ENCODE assay signal across 25 cellular contexts in genomic region chr16:49586466-49586865, GRCh38.
DNase-seq lines count a peak whose midpoint lies in the region; ATAC-seq and TF ChIP-seq lines count a peak whose summit lies in the region.
"Had no signal": no experiment of that assay in that cellular context is flagged by ENCODE, and none has a peak within 500 bp of the region (broad histone marks: within the 10 kb centered on the region; RNA-seq: fewer than 3 reads in every experiment).

No MANE protein-coding gene starts in this region.

- no peaks in the 10 kb centered on the region for H3K79me2 ChIP-seq in trophoblast cell (ENCODE audit: control insufficient read depth, insufficient read depth, low read length, poor library complexity)

- no peak overlapping the region for H3K23ac ChIP-seq in trophoblast cell (ENCODE audit: low read length)

- TF ChIP-seq CTCF in brain microvascular endothelial cell (IDR thresholded peaks at IDR 0.05; ENCODE audit: low read depth, low read length, missing control alignments), result no peak
- no peak for TF ChIP-seq CTCF in GM13977 (IDR thresholded peaks at IDR 0.05; ENCODE audit: extremely low read depth, insufficient read depth, missing control alignments)

- no peak overlapping the region for H2BK120ac ChIP-seq in trophoblast cell (ENCODE audit: insufficient read depth, low read length, poor library complexity)

- H3K27ac ChIP-seq in trophoblast cell (ENCODE audit: low read depth, low read length), result no peak overlapping the region
- no peak overlapping the region for H3K27ac ChIP-seq in brain microvascular endothelial cell
- H3K27ac ChIP-seq: A549, dorsolateral prefrontal cortex had no signal

- no peak overlapping the region for H3K4ac ChIP-seq in trophoblast cell (ENCODE audit: low read depth, low read length)

- H3K27me3 ChIP-seq in trophoblast cell (ENCODE audit: insufficient read depth, low read length) (no peaks in the 10 kb centered on the region), brain microvascular endothelial cell (replicated peaks) (no peaks in the 10 kb centered on the region)
- H3K27me3 ChIP-seq: MG63 had no signal

- no peak overlapping the region for H4K8ac ChIP-seq in trophoblast cell (ENCODE audit: low read depth, low read length)

- no peak overlapping the region for H4K91ac ChIP-seq in trophoblast cell (ENCODE audit: low read depth, low read length)

- no peak for ATAC-seq in HG02571 (IDR thresholded peaks at IDR 0.05; ENCODE audit: unreplicated experiment)
- ATAC-seq: A549; activated T-helper 17 cell treated with anti-CD3 and anti-CD28 coated beads, Interleukin-2, amount 50 U/mL, for 72 hours; K562; left cardiac atrium; naive thymus-derived CD8-positive, alpha-beta T cell had no signal

- H3K4me1 ChIP-seq in trophoblast cell (ENCODE audit: control insufficient read depth in 1 of 2, insufficient read depth in 2 of 2, low read length in 2 of 2), result peaks cover 0 to 2% of the 10 kb centered on the region in 2 experiments
- H3K4me1 ChIP-seq: A549 had no signal

- no peak overlapping the region for H2BK5ac ChIP-seq in trophoblast cell (ENCODE audit: low read depth, low read length, poor library complexity)

- H4K12ac ChIP-seq in trophoblast cell (ENCODE audit: low read depth, low read length), result no peak overlapping the region

- no peak overlapping the region for H3K4me3 ChIP-seq in trophoblast cell (ENCODE audit: low read depth, low read length)
- H3K4me3 ChIP-seq in brain microvascular endothelial cell (ENCODE audit: low read depth, low read length), result no peak overlapping the region
- H3K4me3 ChIP-seq: A549, K562, MG63 had no signal

- H2AK5ac ChIP-seq in trophoblast cell (ENCODE audit: low read length), result no peak overlapping the region

- H2BK12ac ChIP-seq in trophoblast cell (ENCODE audit: low read length), result no peak overlapping the region

- H2AFZ ChIP-seq in trophoblast cell (ENCODE audit: insufficient read depth, low read length, poor library complexity), result no peak overlapping the region

- H3K9ac ChIP-seq in trophoblast cell (ENCODE audit: low read length), result no peak overlapping the region

- H3K9me3 ChIP-seq in trophoblast cell (ENCODE audit: insufficient read depth, low read depth, low read length), result no peaks in the 10 kb centered on the region
- H3K9me3 ChIP-seq: A549, MG63 had no signal

- WGBS in trophoblast cell (ENCODE audit: extremely low coverage, insufficient coverage, insufficient read length), result no CpG with 5 or more reads among the region's 18 CpGs

- H3K18ac ChIP-seq in trophoblast cell (ENCODE audit: low read length), result no peak overlapping the region

- H3K36me3 ChIP-seq in trophoblast cell (ENCODE audit: control insufficient read depth in 1 of 2, insufficient read depth in 2 of 2, low read length in 2 of 2) (no peaks in the 10 kb centered on the region), brain microvascular endothelial cell (replicated peaks) (no peaks in the 10 kb centered on the region)
- H3K36me3 ChIP-seq: MG63 had no signal

- in situ Hi-C loops in brain microvascular endothelial cell (cut with HindIII; ENCODE audit: low pct_ligation_motif_present, low sequenced_read_pairs), result no loop called here
- in situ Hi-C loops in GM13977 (cut with MboI; ENCODE audit: low pct_unique_long_range_greater_than_20kb, low sequenced_read_pairs, unreplicated experiment), result no loop called here

- no peaks in the 10 kb centered on the region for H3K79me1 ChIP-seq in trophoblast cell (ENCODE audit: low read length)

- H3K4me2 ChIP-seq in trophoblast cell (ENCODE audit: low read length), result no peak overlapping the region
- H3K4me2 ChIP-seq: A549 had no signal

- no peak overlapping the region for H3K14ac ChIP-seq in trophoblast cell (ENCODE audit: low read length)

- DNase-seq in Ammon's horn (ENCODE audit: low spot score) (peak; percentile 13), NCI-H69 (lab: John Stamatoyannopoulos, UW) (peak; percentile 57), islet precursor cell (peak; percentile 43), trophoblast cell (peak; percentile 13 to 66), brain microvascular endothelial cell (no peak), GM13977 (ENCODE audit: low spot score) (no peak)
- DNase-seq in activated CD8-positive, alpha-beta memory T cell treated with anti-CD3 and anti-CD28 coated beads, Interleukin-2, amount 50 U/mL, for 4 hours, result no peak
- DNase-seq: activated CD4-positive, alpha-beta T cell treated with anti-CD3 and anti-CD28 coated beads, Interleukin-2, amount 50 U/mL, for 1 hour; activated CD8-positive, alpha-beta memory T cell treated with anti-CD3 and anti-CD28 coated beads, Interleukin-2, amount 50 U/mL, for 48 hours; anterior cingulate cortex; CD8-positive, alpha-beta memory T cell; central memory CD4-positive, alpha-beta T cell; DMS53; GDM1; left cardiac atrium; MG63; NCI-H1436; NCI-H526 treated with DMSO at 0.1 percent for 48 hours; T1000 had no signal

Comparison
In these comparisons a context has a peak if more than half of its experiments do, and no peak if none do; other contexts are left out.
1. DNase-seq: peak in Ammon's horn (single experiment), NCI-H69 (single experiment), islet precursor cell (single experiment) and trophoblast cell (2 of 2); none in brain microvascular endothelial cell (single experiment), GM13977 (single experiment) and activated CD8-positive, alpha-beta memory T cell treated with anti-CD3 and anti-CD28 coated beads, Interleukin-2, amount 50 U/mL, for 4 hours (single experiment).